In the genomic region with DNA sequence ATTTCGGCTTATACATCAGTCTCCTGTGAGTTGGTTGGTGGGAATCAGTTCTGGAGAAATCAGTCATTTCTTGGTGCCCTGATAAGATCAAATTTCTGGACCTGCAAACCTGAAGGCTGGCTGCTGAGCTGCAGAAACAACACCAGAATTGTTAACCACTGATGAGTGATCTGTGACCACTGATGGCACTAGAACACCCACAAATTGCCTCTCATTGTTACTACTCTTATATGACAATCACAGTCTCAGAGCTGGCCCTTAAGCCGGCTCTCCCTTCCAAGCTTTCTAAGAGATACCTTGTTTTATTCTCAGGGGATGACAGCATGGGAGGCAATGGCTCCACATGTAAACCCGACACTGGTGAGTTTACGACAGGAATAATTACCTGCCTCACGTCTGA, we compare ENCODE assay signal across 13 cellular contexts. TPM values are rescaled to one million over a fixed set of nuclear protein-coding genes. Genes with fewer than 3 reads are reported as not detected.
DNase-seq lines count a peak whose midpoint lies in the region; ATAC-seq lines count a peak whose summit lies in the region.
"Had no signal": no experiment of that assay in that cellular context is flagged by ENCODE, and none has a peak within 500 bp of the region (broad histone marks: within the 10 kb centered on the region; RNA-seq: fewer than 3 reads in every experiment).

No MANE protein-coding gene starts in this region.

- CTCF ChIA-PET in activated CD4-positive, alpha-beta T cell treated with anti-CD3 and anti-CD28 coated beads for 36 hours (lab: Charles Lee) = interaction anchor here (0.5 to 9.6 kb wide), 16 partner anchors 10 to 294 kb away, joined by 3 to 71 read pairs (median 4); no protein-coding TSS in a partner anchor

- no peaks in the 10 kb centered on the region for H3K9me3 Mint-ChIP-seq in activated CD4-positive, alpha-beta T cell treated with anti-CD3 and anti-CD28 coated beads for 36 hours (ENCODE audit: low read depth)
- no peaks in the 10 kb centered on the region for H3K9me3 Mint-ChIP-seq in activated naive CD8-positive, alpha-beta T cell (ENCODE audit: low read depth)

- ATAC-seq in activated CD4-positive, alpha-beta T cell treated with anti-CD3 and anti-CD28 coated beads for 36 hours = peak; percentile 61
- ATAC-seq in HG03196 (IDR thresholded peaks at IDR 0.05; ENCODE audit: unreplicated experiment) = peak; percentile 38
- no peak for ATAC-seq in GM21723 (IDR thresholded peaks at IDR 0.05; ENCODE audit: unreplicated experiment)

- H3K27me3 Mint-ChIP-seq in activated CD4-positive, alpha-beta T cell treated with anti-CD3 and anti-CD28 coated beads for 36 hours = no peaks in the 10 kb centered on the region
- H3K27me3 Mint-ChIP-seq in activated naive CD8-positive, alpha-beta T cell = no peaks in the 10 kb centered on the region

- POLR2A ChIA-PET in activated CD4-positive, alpha-beta T cell treated with anti-CD3 and anti-CD28 coated beads for 36 hours (lab: Charles Lee) = interaction anchor here (0.6 to 1.2 kb wide), 5 partner anchors 22 to 288 kb away, joined by 3 to 4 read pairs (median 3); no protein-coding TSS in a partner anchor

- peaks cover 20% of the 10 kb centered on the region for H3K36me3 Mint-ChIP-seq in activated CD4-positive, alpha-beta T cell treated with anti-CD3 and anti-CD28 coated beads for 36 hours (ENCODE audit: low read depth)
- peaks cover 9% of the 10 kb centered on the region for H3K36me3 Mint-ChIP-seq in activated naive CD8-positive, alpha-beta T cell

- peak overlapping the region; percentile 27 for H3K4me3 Mint-ChIP-seq in activated CD4-positive, alpha-beta T cell treated with anti-CD3 and anti-CD28 coated beads for 36 hours
- H3K4me3 Mint-ChIP-seq in activated naive CD8-positive, alpha-beta T cell = peak overlapping the region; percentile 89

- peak; percentile 58 for DNase-seq in activated CD4-positive, alpha-beta T cell treated with anti-CD3 and anti-CD28 coated beads for 36 hours
- no peak for DNase-seq in activated CD4-positive, alpha-beta T cell treated with anti-CD3 and anti-CD28 coated beads for 4 hours
- DNase-seq in stimulated activated CD8-positive, alpha-beta memory T cell treated with anti-CD3 and anti-CD28 coated beads, Interleukin-15, amount 100 ng/mL, for 48 hours (ENCODE audit: low read depth in 2 of 2) = peak; percentile 33
- DNase-seq in COR-L47 (lab: John Stamatoyannopoulos, UW) (no peak), NCI-H1694 treated with DMSO at 0.1 percent for 48 hours (lab: John Stamatoyannopoulos, UW) (no peak)
- DNase-seq: central memory CD4-positive, alpha-beta T cell; mesenchymal stem cell; thyroid gland had no signal

- H3K4me1 Mint-ChIP-seq in activated CD4-positive, alpha-beta T cell treated with anti-CD3 and anti-CD28 coated beads for 36 hours = peaks cover 55% of the 10 kb centered on the region
- peaks cover 66% of the 10 kb centered on the region for H3K4me1 Mint-ChIP-seq in activated naive CD8-positive, alpha-beta T cell (ENCODE audit: low read depth)

- intact Hi-C loops in activated CD4-positive, alpha-beta T cell treated with anti-CD3 and anti-CD28 coated beads for 36 hours (cut with DNase I, micrococcal nuclease) = loop anchor here (1.0 to 2.0 kb wide), 3 partner anchors 26 to 32 kb away; partner anchors contain the start of genes ATP5PB (in 1 of the 2) and WDR77 (in 1 of the 2)

- peak overlapping the region; percentile 85 for H3K27ac Mint-ChIP-seq in activated CD4-positive, alpha-beta T cell treated with anti-CD3 and anti-CD28 coated beads for 36 hours
- H3K27ac Mint-ChIP-seq in activated naive CD8-positive, alpha-beta T cell = peak overlapping the region; percentile 94

RNA-seq across cellular contexts. Expression of gene C1orf162, which starts 1.9 kb away (rescaled TPM):
- 1 to 10 TPM; 4.7 to 7.6 TPM for total RNA-seq in activated CD4-positive, alpha-beta T cell treated with anti-CD3 and anti-CD28 coated beads for 36 hours

RNA-seq across cellular contexts. Expression of gene ATP5PB, which starts 26.4 kb away (rescaled TPM):
- total RNA-seq in activated CD4-positive, alpha-beta T cell treated with anti-CD3 and anti-CD28 coated beads for 36 hours = 100 to 1,000 TPM; 292 to 301 TPM

RNA-seq across cellular contexts. Expression of gene WDR77, which starts 26.6 kb away (rescaled TPM):
- 10 to 100 TPM; 42.5 to 53.6 TPM for total RNA-seq in activated CD4-positive, alpha-beta T cell treated with anti-CD3 and anti-CD28 coated beads for 36 hours

RNA-seq across cellular contexts. Expression of gene ADORA3, which starts 27.7 kb away (rescaled TPM):
- total RNA-seq in activated CD4-positive, alpha-beta T cell treated with anti-CD3 and anti-CD28 coated beads for 36 hours = under 1 TPM in 1 of 2 experiments, not detected in 1; 0.16 TPM
- total RNA-seq: A673, LHCN-M2 had no signal

RNA-seq across cellular contexts. Expression of gene TMIGD3, which starts 27.7 kb away (rescaled TPM):
- total RNA-seq in activated CD4-positive, alpha-beta T cell treated with anti-CD3 and anti-CD28 coated beads for 36 hours = not detected
- total RNA-seq: A673, LHCN-M2 had no signal

Comparison
In these comparisons a context has a peak if more than half of its experiments do, and no peak if none do; other contexts are left out.
1. DNase-seq: peak in activated CD4-positive, alpha-beta T cell treated with anti-CD3 and anti-CD28 coated beads for 36 hours (single experiment) and stimulated activated CD8-positive, alpha-beta memory T cell treated with anti-CD3 and anti-CD28 coated beads, Interleukin-15, amount 100 ng/mL, for 48 hours (2 of 2); none in activated CD4-positive, alpha-beta T cell treated with anti-CD3 and anti-CD28 coated beads for 4 hours (0 of 2), COR-L47 (single experiment) and NCI-H1694 treated with DMSO at 0.1 percent for 48 hours (single experiment).